18 cellular contexts compared by ENCODE assay signal in genomic region chr15:73359653-73360052, GRCh38. TPM values are rescaled to one million over a fixed set of nuclear protein-coding genes. Genes with fewer than 3 reads are reported as not detected.
A peak's percentile ranks its signal among the peaks of the same experiment; 100 is the strongest.
DNase-seq lines count a peak whose midpoint lies in the region; ATAC-seq, FAIRE-seq and TF ChIP-seq lines count a peak whose summit lies in the region.
"Had no signal": no experiment of that assay in that cellular context is flagged by ENCODE, and none has a peak within 500 bp of the region (broad histone marks: within the 10 kb centered on the region; RNA-seq: fewer than 3 reads in every experiment).

No MANE protein-coding gene starts in this region.

- peaks cover 73% of the 10 kb centered on the region for H3K27me3 Mint-ChIP-seq in chondrocyte (ENCODE audit: low read depth)

- H3K4me3 ChIP-seq in A549 = no peak overlapping the region
- H3K4me3 ChIP-seq in K562 = no peak overlapping the region
- H3K4me3 ChIP-seq: GM23248 had no signal

- no peaks in the 10 kb centered on the region for H3K79me2 ChIP-seq in K562 (ENCODE audit: control insufficient read depth, insufficient read depth, low read length)

- H3K4me2 ChIP-seq in A549 = no peak overlapping the region
- no peak overlapping the region for H3K4me2 ChIP-seq in K562 (ENCODE audit: insufficient read depth, low read length)

- TF ChIP-seq POLR2A in A549 (IDR thresholded peaks at IDR 0.05; ENCODE audit: low read length) (no peak), K562 (conservative IDR thresholded peaks at IDR 0.05) (no peak)

- intact Hi-C loops in K562 (cut with micrococcal nuclease) = no loop called here

- no peak for TF ChIP-seq EP300 in A549 (IDR thresholded peaks at IDR 0.05)
- no peak for TF ChIP-seq EP300 in K562 (IDR thresholded peaks at IDR 0.05; ENCODE audit: low read length)

- H3K4me1 ChIP-seq in A549 = no peaks in the 10 kb centered on the region
- H3K4me1 ChIP-seq in K562 (replicated peaks in 1 of 2; ENCODE audit: control insufficient read depth in 2 of 2, insufficient read depth in 2 of 2, low read length in 2 of 2) = no peaks in the 10 kb centered on the region; a peak in 1 of 5 replicates

- TF ChIP-seq RAD21 in A549 (conservative IDR thresholded peaks at IDR 0.05 in 1 of 2, IDR thresholded peaks at IDR 0.05 in 1 of 2) (no peak), K562 (CRISPR knock-in tag; conservative IDR thresholded peaks at IDR 0.05 in 1 of 2, IDR thresholded peaks at IDR 0.05 in 1 of 2) (no peak)

- H3K36me3 Mint-ChIP-seq in chondrocyte (ENCODE audit: low read depth) = no peaks in the 10 kb centered on the region
- H3K36me3 Mint-ChIP-seq: CD4-positive, alpha-beta memory T cell had no signal

- WGBS in A549 (ENCODE audit: missing lambda C conversion rate) = 32% methylated on average over 5 of the region's 5 CpGs
- 0% methylated on average over 5 of the region's 5 CpGs for WGBS in K562 (ENCODE audit: insufficient coverage, low coverage, missing lambda C conversion rate)

- CTCF ChIA-PET in A549 (lab: Yijun Ruan, JAX) (interaction anchor here (0.9 kb wide), 1 partner anchor 10 kb away, joined by 3 read pairs; the partner anchor contains the start of gene HCN4), K562 (lab: Yijun Ruan, JAX; ENCODE audit: low intra/inter-chr PET ratio) (no interaction called here)

- H3K9me3 Mint-ChIP-seq in chondrocyte (ENCODE audit: low read depth) = no peaks in the 10 kb centered on the region
- H3K9me3 Mint-ChIP-seq: CD4-positive, alpha-beta memory T cell; H9 had no signal

- BruUV-seq in K562 (replicated peaks; lab: Mats Ljungman, UMichigan) = no TSS peak

- DNase-seq in A549 (ENCODE audit: low read depth in 1 of 2, low spot score in 1 of 2) = no peak
- DNase-seq in HTR-8/SVneo (ENCODE audit: insufficient read length, low spot score) = no peak
- no peak for DNase-seq in K562 (ENCODE audit: extremely low read depth in 1 of 4, low spot score in 3 of 4)
- no peak for DNase-seq in stimulated activated CD4-positive, alpha-beta T cell treated with anti-CD3 and anti-CD28 coated beads, Interleukin-1b, Interleukin-23, amount 100 ng/mL, for 48 hours
- no peak for DNase-seq in chondrocyte (ENCODE audit: low spot score)
- DNase-seq in NK-92 treated with Interleukin-12 subunit alpha and Interleukin-12 subunit beta, amount 100 ng/mL, for 24 hours (lab: John Stamatoyannopoulos, UW) = no peak
- DNase-seq: 8988T; C1 segment of cervical spinal cord; Calu3; CD4-positive, alpha-beta memory T cell; DND-41; GM23248; H9 had no signal

- TF ChIP-seq CTCF in A549 (IDR thresholded peaks at IDR 0.05) = no peak
- TF ChIP-seq CTCF in K562 (IDR thresholded peaks at IDR 0.05 in 2 of 3, conservative IDR thresholded peaks at IDR 0.05 in 1 of 3; ENCODE audit: insufficient read depth in 2 of 3, low read depth in 1 of 3, low read length in 3 of 3) = no peak
- no peak for TF ChIP-seq CTCF in chondrocyte (IDR thresholded peaks at IDR 0.05)

- no peaks in the 10 kb centered on the region for H3K9me1 ChIP-seq in K562 (ENCODE audit: control insufficient read depth, insufficient read depth, low read length)

- no peak overlapping the region for H2AFZ ChIP-seq in K562 (ENCODE audit: low read depth, low read length)
- H2AFZ ChIP-seq: GM23248 had no signal

- no peak overlapping the region for H3K9ac ChIP-seq in K562 (ENCODE audit: insufficient read depth in 1 of 2, low read depth in 2 of 2, low read length in 2 of 2)
- H3K9ac ChIP-seq: GM23248 had no signal

- H3K36me3 ChIP-seq in K562 (ENCODE audit: control insufficient read depth, insufficient read depth, low read length) = no peaks in the 10 kb centered on the region

- H3K4me1 Mint-ChIP-seq in chondrocyte (ENCODE audit: low read depth) = no peaks in the 10 kb centered on the region
- H3K4me1 Mint-ChIP-seq: CD4-positive, alpha-beta memory T cell had no signal

- POLR2A ChIA-PET in A549 (lab: Yijun Ruan, JAX) = no interaction called here
- POLR2A ChIA-PET in K562 (lab: Yijun Ruan, JAX) = interaction anchor here (0.7 kb wide), 1 partner anchor 31 kb away, joined by 3 read pairs; no protein-coding TSS in a partner anchor

- in situ Hi-C loops in K562 (cut with MboI) = no loop called here

- peaks cover 18% of the 10 kb centered on the region for H4K20me1 ChIP-seq in K562 (replicated peaks; ENCODE audit: control insufficient read depth, insufficient read depth, low read length)

- H3K27ac ChIP-seq in A549 (no peak overlapping the region), K562 (ENCODE audit: extremely low read depth, low read depth, low read length) (no peak overlapping the region)
- H3K27ac ChIP-seq: GM23248 had no signal

- H3K27me3 ChIP-seq in K562 (ENCODE audit: control insufficient read depth in 2 of 2, insufficient read depth in 2 of 2, low read length in 2 of 2) = peaks cover 6 to 77% of the 10 kb centered on the region in 2 experiments; a peak in 4 of 5 replicates

- no peaks in the 10 kb centered on the region for H3K9me3 ChIP-seq in A549
- H3K9me3 ChIP-seq in K562 (replicated peaks; ENCODE audit: control insufficient read depth, insufficient read depth, low read depth, low read length) = no peaks in the 10 kb centered on the region

- H3K4me3 Mint-ChIP-seq in chondrocyte (ENCODE audit: unreplicated experiment) = no peak overlapping the region
- H3K4me3 Mint-ChIP-seq: CD4-positive, alpha-beta memory T cell; H9 had no signal

- no peak for ATAC-seq in A549
- ATAC-seq in K562 = no peak
- ATAC-seq: HCT116 had no signal

- H3K27ac Mint-ChIP-seq in chondrocyte (ENCODE audit: unreplicated experiment) = no peak overlapping the region
- H3K27ac Mint-ChIP-seq: CD4-positive, alpha-beta memory T cell; H9 had no signal

- no peak for FAIRE-seq in A549 (lab: Jason Lieb, UNC)
- FAIRE-seq in HTR-8/SVneo (lab: Jason Lieb, UNC) = peak; percentile 40
- FAIRE-seq in K562 (lab: Jason Lieb, UNC) = no peak
- FAIRE-seq: G401.6, GM19239, H1 had no signal

TF ChIP-seq in A549, 52 proteins besides CTCF, POLR2A, EP300 and RAD21 (continues in another document):
- no peak for TF ChIP-seq FOSL2 (IDR thresholded peaks at IDR 0.05)
- no peak for TF ChIP-seq FOSL2 (CRISPR knock-in tag; IDR thresholded peaks at IDR 0.05)
- TF ChIP-seq JUN (IDR thresholded peaks at IDR 0.05) = no peak
- TF ChIP-seq ZC3H11A (IDR thresholded peaks at IDR 0.05) = no peak
- TF ChIP-seq CEBPB (IDR thresholded peaks at IDR 0.05) = no peak
- TF ChIP-seq USF2 (IDR thresholded peaks at IDR 0.05) = peak; percentile 70
- TF ChIP-seq EHF (CRISPR knock-in tag; IDR thresholded peaks at IDR 0.05) = no peak

TF ChIP-seq in K562, 482 proteins besides CTCF, POLR2A, EP300 and RAD21 (continues in another document):
- TF ChIP-seq CBFA2T2 (conservative IDR thresholded peaks at IDR 0.05) = peak; percentile 40
- TF ChIP-seq TFE3 (CRISPR knock-in tag; IDR thresholded peaks at IDR 0.05) = peak; percentile 94
- no peak for TF ChIP-seq DEAF1 (CRISPR knock-in tag; IDR thresholded peaks at IDR 0.05)
- no peak for TF ChIP-seq GABPA (tag; conservative IDR thresholded peaks at IDR 0.05; ENCODE audit: low read depth)
- TF ChIP-seq ZNF140 (CRISPR knock-in tag; IDR thresholded peaks at IDR 0.05) = no peak

RNA-seq across cellular contexts. Expression of gene HCN4, which starts 9.1 kb away (rescaled TPM):
- polyA plus RNA-seq in A549 (2011; rRNA removed) = 0.03 and 0.07 TPM in 2 replicates
- polyA plus RNA-seq in A549 (2012; cell fraction: cytosol; rRNA removed) = 0.03 and 0.04 TPM in 2 replicates
- 0.07 and 0.09 TPM in 2 replicates for polyA plus RNA-seq in A549 (2012; cell fraction: nucleus; rRNA removed)
- 0.09 to 0.12 TPM (median 0.09 TPM) in 3 replicates for polyA plus RNA-seq in A549 (2017; fragmentation: RNase III; extraction: RNeasy Plus Mini Kit Qiagen cat#74134 plus additional on column Dnase treatment)
- polyA minus RNA-seq in A549 (2011; rRNA and poly(A)+ RNA removed) = 0.08 and 0.10 TPM in 2 replicates
- total RNA-seq in K562 (2011; cell fraction: chromatin; rRNA removed; ENCODE audit: low replicate concordance) = not detected in 2 replicates
- not detected in 2 replicates for total RNA-seq in K562 (2011; cell fraction: nucleolus; rRNA removed)
- not detected in 2 replicates for total RNA-seq in K562 (2011; cell fraction: nucleoplasm; rRNA removed)
- total RNA-seq in K562 (2014; rRNA removed) = not detected in 2 replicates
- not detected in 2 replicates for total RNA-seq in K562 (2014; rRNA removed; fragmentation: Illumina TruSeq; extraction: Trizol)
- not detected in 2 replicates for total RNA-seq in K562 (2015; rRNA removed; fragmentation: Illumina TruSeq; extraction: Trizol)
- not detected in 2 replicates for total RNA-seq in K562 (2021)
- not detected in 2 replicates for polyA plus RNA-seq in K562 (2011; rRNA removed)
- polyA plus RNA-seq in K562 (2011; cell fraction: cytosol; rRNA removed) = not detected in 2 replicates
- polyA plus RNA-seq in K562 (2011; cell fraction: nucleus; rRNA removed) = not detected in 2 replicates
- polyA plus RNA-seq in K562 (2012) = not detected in 2 replicates
- not detected in 2 replicates for polyA plus RNA-seq in K562 (2014; fragmentation: Illumina TruSeq; extraction: Trizol)
- not detected for polyA plus RNA-seq in K562 (2014; fragmentation: Nextera tagmentation; extraction: Ambion mirVana)
- polyA plus RNA-seq in K562 (2014; rRNA removed) = not detected in 2 replicates
- not detected in 2 replicates for polyA minus RNA-seq in K562 (2011; rRNA and poly(A)+ RNA removed)
- polyA minus RNA-seq in K562 (2011; cell fraction: cytosol; rRNA and poly(A)+ RNA removed) = not detected in 2 replicates
- not detected in 2 replicates for polyA minus RNA-seq in K562 (2011; cell fraction: nucleus; rRNA and poly(A)+ RNA removed)
- total RNA-seq in chondrocyte = 0.05 TPM in 2 of 3 replicates, not detected in the other
- total RNA-seq: CD4-positive, alpha-beta memory T cell; GM23248 had no signal
- polyA plus RNA-seq: BJ; CD4-positive, alpha-beta memory T cell had no signal

Comparison
In these comparisons a context has a peak if more than half of its experiments do, and no peak if none do; other contexts are left out.
1. Of the 35 proteins assayed by ChIP-seq in both K562 and A549: peak only in K562: none; only in A549: USF2; in both: none; in neither: 34.